Comparison of ENCODE assay signal across 1 cellular context in genomic region chr6:44257007-44257752, GRCh38.
TF ChIP-seq lines count a peak whose summit lies in the region.

SLC35B2 (minus strand) TSS chr6:44257528; CDS start chr6:44257410, 118 bp downstream.

TF ChIP-seq in WTC11, 78 proteins besides CTCF, POLR2A, EP300 and RAD21 (continued from another document):
- TF ChIP-seq PRRX2 (CRISPR knock-in tag; IDR thresholded peaks at IDR 0.05) (no peak; the same call in 1 of the 2 replicates), ARID4B (CRISPR knock-in tag; IDR thresholded peaks at IDR 0.05; ENCODE audit: borderline replicate concordance) (peak; percentile 71; the same call in 1 of the 2 replicates), ZNF138 (CRISPR knock-in tag; conservative IDR thresholded peaks at IDR 0.05) (no peak), USF2 (CRISPR knock-in tag; IDR thresholded peaks at IDR 0.05) (peak; percentile 99), ZNF416 (CRISPR knock-in tag; IDR thresholded peaks at IDR 0.05) (0 out of 2 replicates have a peak, but pooled peaks have one; percentile 45), NFATC4 (CRISPR knock-in tag; IDR thresholded peaks at IDR 0.05) (0 out of 2 replicates have a peak, but pooled peaks have one; percentile 22), NR3C1 (CRISPR knock-in tag; conservative IDR thresholded peaks at IDR 0.05; ENCODE audit: low read depth) (no peak), HMGA2 (CRISPR knock-in tag; IDR thresholded peaks at IDR 0.05) (peak; percentile 14; the same call in 1 of the 2 replicates), NFYB (CRISPR knock-in tag; conservative IDR thresholded peaks at IDR 0.05; ENCODE audit: low read depth) (no peak), SMAD4 (CRISPR knock-in tag; IDR thresholded peaks at IDR 0.05) (0 out of 2 replicates have a peak, but pooled peaks have one; percentile 20), ESRRA (CRISPR knock-in tag; IDR thresholded peaks at IDR 0.05; ENCODE audit: borderline replicate concordance) (peak; percentile 46; the same call in 1 of the 2 replicates), OVOL2 (CRISPR knock-in tag; IDR thresholded peaks at IDR 0.05; ENCODE audit: borderline replicate concordance) (no peak), RORB (CRISPR knock-in tag; IDR thresholded peaks at IDR 0.05) (no peak), GRHL2 (CRISPR knock-in tag; IDR thresholded peaks at IDR 0.05; ENCODE audit: insufficient replicate concordance, severe bottlenecking) (no peak), TCF7 (CRISPR knock-in tag; IDR thresholded peaks at IDR 0.05; ENCODE audit: low read depth) (no peak), ZNF232 (CRISPR knock-in tag; IDR thresholded peaks at IDR 0.05) (no peak), FOXK1 (CRISPR knock-in tag; IDR thresholded peaks at IDR 0.05) (peak; percentile 68)
- TF ChIP-seq, protein P1, sequence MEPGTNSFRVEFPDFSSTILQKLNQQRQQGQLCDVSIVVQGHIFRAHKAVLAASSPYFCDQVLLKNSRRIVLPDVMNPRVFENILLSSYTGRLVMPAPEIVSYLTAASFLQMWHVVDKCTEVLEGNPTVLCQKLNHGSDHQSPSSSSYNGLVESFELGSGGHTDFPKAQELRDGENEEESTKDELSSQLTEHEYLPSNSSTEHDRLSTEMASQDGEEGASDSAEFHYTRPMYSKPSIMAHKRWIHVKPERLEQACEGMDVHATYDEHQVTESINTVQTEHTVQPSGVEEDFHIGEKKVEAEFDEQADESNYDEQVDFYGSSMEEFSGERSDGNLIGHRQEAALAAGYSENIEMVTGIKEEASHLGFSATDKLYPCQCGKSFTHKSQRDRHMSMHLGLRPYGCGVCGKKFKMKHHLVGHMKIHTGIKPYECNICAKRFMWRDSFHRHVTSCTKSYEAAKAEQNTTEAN (CRISPR knock-in tag; IDR thresholded peaks at IDR 0.05), result no peak
- TF ChIP-seq, protein P2, sequence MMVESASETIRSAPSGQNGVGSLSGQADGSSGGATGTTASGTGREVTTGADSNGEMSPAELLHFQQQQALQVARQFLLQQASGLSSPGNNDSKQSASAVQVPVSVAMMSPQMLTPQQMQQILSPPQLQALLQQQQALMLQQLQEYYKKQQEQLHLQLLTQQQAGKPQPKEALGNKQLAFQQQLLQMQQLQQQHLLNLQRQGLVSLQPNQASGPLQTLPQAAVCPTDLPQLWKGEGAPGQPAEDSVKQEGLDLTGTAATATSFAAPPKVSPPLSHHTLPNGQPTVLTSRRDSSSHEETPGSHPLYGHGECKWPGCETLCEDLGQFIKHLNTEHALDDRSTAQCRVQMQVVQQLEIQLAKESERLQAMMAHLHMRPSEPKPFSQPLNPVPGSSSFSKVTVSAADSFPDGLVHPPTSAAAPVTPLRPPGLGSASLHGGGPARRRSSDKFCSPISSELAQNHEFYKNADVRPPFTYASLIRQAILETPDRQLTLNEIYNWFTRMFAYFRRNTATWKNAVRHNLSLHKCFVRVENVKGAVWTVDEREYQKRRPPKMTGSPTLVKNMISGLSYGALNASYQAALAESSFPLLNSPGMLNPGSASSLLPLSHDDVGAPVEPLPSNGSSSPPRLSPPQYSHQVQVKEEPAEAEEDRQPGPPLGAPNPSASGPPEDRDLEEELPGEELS (CRISPR knock-in tag; IDR thresholded peaks at IDR 0.05), result peak; percentile 59
- TF ChIP-seq, protein P3, sequence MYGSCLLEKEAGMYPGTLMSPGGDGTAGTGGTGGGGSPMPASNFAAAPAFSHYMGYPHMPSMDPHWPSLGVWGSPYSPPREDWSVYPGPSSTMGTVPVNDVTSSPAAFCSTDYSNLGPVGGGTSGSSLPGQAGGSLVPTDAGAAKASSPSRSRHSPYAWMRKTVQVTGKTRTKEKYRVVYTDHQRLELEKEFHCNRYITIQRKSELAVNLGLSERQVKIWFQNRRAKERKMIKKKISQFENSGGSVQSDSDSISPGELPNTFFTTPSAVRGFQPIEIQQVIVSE (CRISPR knock-in tag; IDR thresholded peaks at IDR 0.05; ENCODE audit: borderline replicate concordance), result no peak
